Comparison of ENCODE assay signal across 21 cellular contexts in the genomic region with DNA sequence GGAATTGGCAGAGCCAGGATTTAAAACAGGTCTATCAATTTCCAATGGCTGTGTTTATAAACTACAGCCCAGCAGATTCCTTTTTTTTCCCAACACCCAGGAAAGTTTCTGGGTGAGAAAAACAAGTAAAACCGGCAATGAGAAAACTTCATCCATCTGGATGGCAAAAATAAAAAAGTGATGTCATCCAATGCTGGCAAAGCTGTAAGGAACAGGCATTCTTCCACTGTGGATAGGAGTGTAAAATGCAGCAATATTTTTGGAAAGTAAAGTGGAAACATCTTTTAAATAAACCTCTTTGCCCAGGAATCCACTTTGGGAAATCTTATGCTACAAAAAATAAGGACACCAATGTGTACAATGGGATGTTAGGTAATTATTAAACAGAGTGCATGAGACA.
DNase-seq lines count a peak whose midpoint lies in the region; TF ChIP-seq lines count a peak whose summit lies in the region.
"Had no signal": no experiment of that assay in that cellular context is flagged by ENCODE, and none has a peak within 500 bp of the region (broad histone marks: within the 10 kb centered on the region; RNA-seq: fewer than 3 reads in every experiment).

No MANE protein-coding gene starts in this region.

- intact Hi-C loops in tibial artery (cut with DNase I; ENCODE audit: low total_unique reads): no loop called here

- WGBS in neuronal stem cell (ENCODE audit: extremely low coverage in 2 of 2, insufficient read length in 2 of 2, insufficient replicate concordance in 1 of 2), 2 donors: no CpG with 5 or more reads among the region's 1 CpG

- CTCF ChIA-PET in HEK293 (lab: Yijun Ruan, JAX): interaction anchor here (0.6 to 1.2 kb wide), 6 partner anchors 19 to 612 kb away, joined by 3 to 4 read pairs (median 3); no protein-coding TSS in a partner anchor

- no peak overlapping the region for H3K4me2 ChIP-seq in neuronal stem cell (ENCODE audit: insufficient read depth, low read length, poor library complexity, severe bottlenecking)

- no peak overlapping the region for H4K8ac ChIP-seq in neuronal stem cell (ENCODE audit: low read depth, low read length)

- H3K9me3 ChIP-seq in HEK293 (ENCODE audit: control insufficient read depth, insufficient read depth, low read depth, low read length) (no peaks in the 10 kb centered on the region), tibial artery (no peaks in the 10 kb centered on the region), neuronal stem cell (replicated peaks in 1 of 2; ENCODE audit: control insufficient read depth in 2 of 2, insufficient read depth in 1 of 2, low read depth in 1 of 2, low read length in 2 of 2) (no peaks in the 10 kb centered on the region)
- H3K9me3 ChIP-seq: Peyer's patch had no signal

- H4K91ac ChIP-seq in neuronal stem cell (ENCODE audit: low read depth, low read length, poor library complexity): no peak overlapping the region

- H3K36me3 ChIP-seq in HEK293 (ENCODE audit: control insufficient read depth in 2 of 2, insufficient read depth in 1 of 2, low read length in 2 of 2): no peaks in the 10 kb centered on the region
- no peaks in the 10 kb centered on the region for H3K36me3 ChIP-seq in tibial artery
- no peaks in the 10 kb centered on the region for H3K36me3 ChIP-seq in neuronal stem cell (replicated peaks in 1 of 2; ENCODE audit: control insufficient read depth in 2 of 2, insufficient read depth in 2 of 2, low read length in 2 of 2)
- H3K36me3 ChIP-seq: Peyer's patch had no signal

- H3K23ac ChIP-seq in neuronal stem cell (ENCODE audit: low read depth, low read length, poor library complexity): no peak overlapping the region

- H3K9ac ChIP-seq in neuronal stem cell (ENCODE audit: low read depth, low read length, poor library complexity): no peak overlapping the region

- no peak overlapping the region for H2BK5ac ChIP-seq in neuronal stem cell (ENCODE audit: low read length)

- H3K4me3 ChIP-seq in HEK293 (ENCODE audit: low read depth, low read length): no peak overlapping the region
- H3K4me3 ChIP-seq in fibroblast of the aortic adventitia (ENCODE audit: low read depth, low read length): no peak overlapping the region
- H3K4me3 ChIP-seq in tibial artery: no peak overlapping the region
- no peak overlapping the region for H3K4me3 ChIP-seq in neuronal stem cell (ENCODE audit: low read length in 2 of 2)
- H3K4me3 ChIP-seq: GM12878, Peyer's patch had no signal

- no peaks in the 10 kb centered on the region for H3K4me1 ChIP-seq in HEK293 (ENCODE audit: control insufficient read depth, insufficient read depth, low read length)
- H3K4me1 ChIP-seq in tibial artery: peaks cover 0 to 32% (median 6%) of the 10 kb centered on the region in 4 donors
- H3K4me1 ChIP-seq in neuronal stem cell (ENCODE audit: control insufficient read depth in 2 of 2, insufficient read depth in 1 of 2, low read depth in 1 of 2, low read length in 2 of 2): no peaks in the 10 kb centered on the region
- H3K4me1 ChIP-seq: Peyer's patch had no signal

- H3K18ac ChIP-seq in neuronal stem cell (ENCODE audit: low read length): no peak overlapping the region

- no peak overlapping the region for H2AK5ac ChIP-seq in neuronal stem cell (ENCODE audit: low read depth, low read length)

- peak; percentile 19 for DNase-seq in Ammon's horn (ENCODE audit: low spot score)
- DNase-seq in fibroblast of the aortic adventitia (ENCODE audit: low read depth): peak; percentile 40
- no peak for DNase-seq in tibial artery
- DNase-seq in iPS-NIHi7 (ENCODE audit: extremely low spot score): no peak
- no peak for DNase-seq in neuronal stem cell (ENCODE audit: low spot score)
- no peak for DNase-seq in dedifferentiated amniotic fluid mesenchymal stem cell (ENCODE audit: extremely low spot score)
- DNase-seq: AML-193; CD8-positive, alpha-beta memory T cell; DMS79; GOT3; HCEC 1CT; Karpas-422; NCI-H1694 treated with DMSO at 0.1 percent for 48 hours; NCI-H2081 treated with DMSO at 0.1 percent for 48 hours; NCI-H2171 treated with DMSO at 0.1 percent for 48 hours; NCI-H524 treated with DMSO at 0.1 percent for 48 hours; NCI-H82; Peyer's patch had no signal

- no peak overlapping the region for H3K4ac ChIP-seq in neuronal stem cell (ENCODE audit: low read length)

- H2BK12ac ChIP-seq in neuronal stem cell (ENCODE audit: low read length): no peak overlapping the region

- H3K14ac ChIP-seq in neuronal stem cell (ENCODE audit: low read length): no peak overlapping the region

- no peak overlapping the region for H3K27ac ChIP-seq in HEK293 (ENCODE audit: extremely low read depth, low read depth, low read length)
- H3K27ac ChIP-seq in tibial artery: peak overlapping the region; percentile 36 to 48
- H3K27ac ChIP-seq in neuronal stem cell (replicated peaks; ENCODE audit: low read length): no peak overlapping the region
- H3K27ac ChIP-seq: C4-2B, Peyer's patch had no signal

- H3K27me3 ChIP-seq in tibial artery: no peaks in the 10 kb centered on the region
- H3K27me3 ChIP-seq in neuronal stem cell (ENCODE audit: control insufficient read depth in 3 of 3, insufficient read depth in 3 of 3, low read depth in 1 of 3, low read length in 3 of 3): no peaks in the 10 kb centered on the region
- H3K27me3 ChIP-seq: Peyer's patch had no signal

- H2BK15ac ChIP-seq in neuronal stem cell (ENCODE audit: low read length): no peak overlapping the region

- POLR2A ChIA-PET in HEK293 (lab: Yijun Ruan, JAX): no interaction called here

- no peak overlapping the region for H2AFZ ChIP-seq in neuronal stem cell (ENCODE audit: low read length)

- no peak overlapping the region for H2BK120ac ChIP-seq in neuronal stem cell (ENCODE audit: low read depth, low read length)

- H3K79me1 ChIP-seq in neuronal stem cell (ENCODE audit: low read depth, low read length): no peaks in the 10 kb centered on the region

- no peak for TF ChIP-seq CTCF in HEK293 (tag by site-specific recombination; IDR thresholded peaks at IDR 0.05)
- TF ChIP-seq CTCF in fibroblast of the aortic adventitia (IDR thresholded peaks at IDR 0.05; ENCODE audit: insufficient read depth, low read length): no peak
- no peak for TF ChIP-seq CTCF in tibial artery (IDR thresholded peaks at IDR 0.05)

TF ChIP-seq in HEK293, 187 proteins besides CTCF, POLR2A, EP300 and RAD21:
- TF ChIP-seq, protein P1, sequence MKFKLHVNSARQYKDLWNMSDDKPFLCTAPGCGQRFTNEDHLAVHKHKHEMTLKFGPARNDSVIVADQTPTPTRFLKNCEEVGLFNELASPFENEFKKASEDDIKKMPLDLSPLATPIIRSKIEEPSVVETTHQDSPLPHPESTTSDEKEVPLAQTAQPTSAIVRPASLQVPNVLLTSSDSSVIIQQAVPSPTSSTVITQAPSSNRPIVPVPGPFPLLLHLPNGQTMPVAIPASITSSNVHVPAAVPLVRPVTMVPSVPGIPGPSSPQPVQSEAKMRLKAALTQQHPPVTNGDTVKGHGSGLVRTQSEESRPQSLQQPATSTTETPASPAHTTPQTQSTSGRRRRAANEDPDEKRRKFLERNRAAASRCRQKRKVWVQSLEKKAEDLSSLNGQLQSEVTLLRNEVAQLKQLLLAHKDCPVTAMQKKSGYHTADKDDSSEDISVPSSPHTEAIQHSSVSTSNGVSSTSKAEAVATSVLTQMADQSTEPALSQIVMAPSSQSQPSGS (tag by site-specific recombination; IDR thresholded peaks at IDR 0.05; ENCODE audit: low read depth): peak; percentile 53; the same call in 1 of the 2 replicates
- TF ChIP-seq KLF1 (tag by site-specific recombination; IDR thresholded peaks at IDR 0.05): no peak

Comparison
In these comparisons a context has a peak if more than half of its experiments do, and no peak if none do; other contexts are left out.
1. DNase-seq: peak in Ammon's horn (single experiment) and fibroblast of the aortic adventitia (single experiment); none in tibial artery (0 of 2), iPS-NIHi7 (single experiment), neuronal stem cell (single experiment) and dedifferentiated amniotic fluid mesenchymal stem cell (single experiment).
2. H3K27ac ChIP-seq: peak in tibial artery (2 of 2); none in HEK293 (single experiment) and neuronal stem cell (single experiment).